In the genomic region with DNA sequence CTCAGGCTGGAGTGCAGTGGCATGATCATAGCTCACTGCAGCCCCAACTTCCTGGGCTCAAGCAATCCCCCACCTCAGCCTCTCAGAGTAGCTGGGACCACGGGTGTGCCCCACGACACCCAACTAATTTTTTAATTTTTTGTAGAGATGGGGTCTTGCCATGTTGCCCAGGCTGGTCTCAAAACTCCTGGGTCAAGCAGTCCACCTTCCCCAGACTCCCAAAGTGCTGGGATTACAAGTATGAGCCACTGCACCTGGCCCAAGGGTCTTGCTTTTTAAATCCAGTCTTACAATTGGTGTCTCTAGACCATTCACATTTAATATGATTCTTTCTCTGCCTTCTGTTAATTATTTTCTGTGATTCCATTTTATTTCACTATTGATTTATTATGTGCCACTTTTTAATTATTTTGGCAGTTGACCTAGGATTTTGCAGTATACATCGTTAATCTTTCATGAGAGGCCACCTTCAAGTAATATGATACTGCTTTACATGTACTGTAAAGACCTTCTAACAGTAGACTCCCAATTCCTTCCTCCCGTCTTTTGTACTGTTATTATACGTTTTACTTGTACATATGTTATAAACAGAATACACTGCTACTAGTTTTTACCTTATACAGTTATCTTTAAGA, we compare ENCODE assay signal across 26 cellular contexts. TPM values are rescaled to one million over a fixed set of nuclear protein-coding genes. Genes with fewer than 3 reads are reported as not detected.
"Had no signal": no experiment of that assay in that cellular context is flagged by ENCODE, and none has a peak within 500 bp of the region (broad histone marks: within the 10 kb centered on the region; RNA-seq: fewer than 3 reads in every experiment).

No MANE protein-coding gene starts in this region.

- H3K9ac ChIP-seq: parathyroid adenoma had no signal

- H3K27me3 Mint-ChIP-seq: naive thymus-derived CD4-positive, alpha-beta T cell; type B pancreatic cell had no signal

- H3K27ac ChIP-seq: epithelial cell of prostate, esophagus muscularis mucosa, gastrocnemius medialis, heart right ventricle, parathyroid adenoma, psoas muscle, right lobe of liver, suprapubic skin, thyroid gland had no signal

- DNase-seq: effector CD4-positive, alpha-beta T cell; gastrocnemius medialis; heart right ventricle; hypothalamus; mammary epithelial cell; naive thymus-derived CD4-positive, alpha-beta T cell; nephron progenitor cell; psoas muscle; retina; right lobe of liver; stimulated activated CD4-positive, alpha-beta T cell treated with anti-CD3 and anti-CD28 coated beads, Interleukin-4, amount 100 ng/mL, for 1 hour; stimulated activated CD8-positive, alpha-beta memory T cell treated with anti-CD3 and anti-CD28 coated beads, Interleukin-4, amount 100 ng/mL, for 48 hours; stimulated activated naive CD8-positive, alpha-beta T cell treated with anti-CD3 and anti-CD28 coated beads, Interleukin-15, Interleukin-2, amounts not matched to agents 100 U/mL and 50 U/mL, for 24 hours; thyroid gland had no signal

- ATAC-seq: gastrocnemius medialis; heart right ventricle; left lobe of liver; naive thymus-derived CD4-positive, alpha-beta T cell; psoas muscle; right lobe of liver; stimulated activated effector memory CD8-positive, alpha-beta T cell treated with anti-CD3 and anti-CD28 coated beads, Interleukin-12 subunit alpha, Interleukin-12 subunit beta, amount 100 ng/mL, for 72 hours; stimulated activated naive CD8-positive, alpha-beta T cell treated with anti-CD3 and anti-CD28 coated beads, Interleukin-15, Interleukin-2, amounts not matched to agents 100 U/mL and 50 U/mL, for 24 hours had no signal

- H3K9me3 ChIP-seq: esophagus muscularis mucosa, gastrocnemius medialis, heart right ventricle, psoas muscle, right lobe of liver, suprapubic skin, thyroid gland had no signal

- H3K79me2 ChIP-seq: parathyroid adenoma had no signal

- H3K4me3 Mint-ChIP-seq: naive thymus-derived CD4-positive, alpha-beta T cell; nephron progenitor cell; stimulated activated effector memory CD8-positive, alpha-beta T cell treated with anti-CD3 and anti-CD28 coated beads, Interleukin-12 subunit alpha, Interleukin-12 subunit beta, amount 100 ng/mL, for 72 hours; type B pancreatic cell had no signal

- H3K27ac Mint-ChIP-seq: nephron progenitor cell; stimulated activated effector memory CD8-positive, alpha-beta T cell treated with anti-CD3 and anti-CD28 coated beads, Interleukin-12 subunit alpha, Interleukin-12 subunit beta, amount 100 ng/mL, for 72 hours; type B pancreatic cell had no signal

- H2AFZ ChIP-seq: parathyroid adenoma had no signal

- FAIRE-seq: islet of Langerhans, urothelium cell line had no signal

- H3K4me1 ChIP-seq: esophagus muscularis mucosa, gastrocnemius medialis, heart right ventricle, parathyroid adenoma, psoas muscle, right lobe of liver, suprapubic skin, thyroid gland had no signal

- H3K4me3 ChIP-seq: esophagus muscularis mucosa, gastrocnemius medialis, heart right ventricle, psoas muscle, right lobe of liver, suprapubic skin, thyroid gland had no signal

- H3K27me3 ChIP-seq: esophagus muscularis mucosa, gastrocnemius medialis, heart right ventricle, right lobe of liver, suprapubic skin, thyroid gland had no signal

- H3K9me3 Mint-ChIP-seq: naive thymus-derived CD4-positive, alpha-beta T cell; nephron progenitor cell; stimulated activated effector memory CD8-positive, alpha-beta T cell treated with anti-CD3 and anti-CD28 coated beads, Interleukin-12 subunit alpha, Interleukin-12 subunit beta, amount 100 ng/mL, for 72 hours; type B pancreatic cell had no signal

RNA-seq across cellular contexts. Expression of a gene that starts 18.7 kb away (rescaled TPM):
- total RNA-seq: esophagus muscularis mucosa, fibroblast of villous mesenchyme, gastrocnemius medialis, lower leg skin, mammary epithelial cell, omental fat pad had no signal
- polyA plus RNA-seq: mammary epithelial cell; naive thymus-derived CD4-positive, alpha-beta T cell had no signal
